9 cellular contexts compared by ENCODE assay signal in the genomic region with DNA sequence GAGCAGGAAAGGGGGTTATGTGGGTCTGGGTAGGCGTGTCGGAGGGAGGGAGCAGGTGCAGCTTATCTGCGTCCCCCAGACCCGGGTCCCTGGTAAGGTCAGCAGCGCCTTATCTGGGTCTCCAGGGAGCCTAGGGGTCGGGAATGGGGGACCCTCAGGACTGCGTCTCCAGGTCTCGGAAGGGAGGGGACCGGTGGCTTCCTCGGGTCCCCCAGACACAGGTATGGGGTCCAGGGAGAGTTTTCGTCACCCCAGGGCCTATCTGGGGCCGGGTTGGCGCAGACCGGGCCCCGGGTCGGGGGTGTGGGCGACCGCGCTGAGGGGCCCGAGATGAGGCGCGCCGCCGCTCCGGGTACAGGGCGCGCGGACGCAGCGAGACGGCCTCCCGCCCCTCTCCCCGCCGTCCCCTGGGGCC. TPM values are rescaled to one million over a fixed set of nuclear protein-coding genes. Genes with fewer than 3 reads are reported as not detected.
DNase-seq lines count a peak whose midpoint lies in the region; ATAC-seq, FAIRE-seq and TF ChIP-seq lines count a peak whose summit lies in the region.
"Had no signal": no experiment of that assay in that cellular context is flagged by ENCODE, and none has a peak within 500 bp of the region (broad histone marks: within the 10 kb centered on the region; RNA-seq: fewer than 3 reads in every experiment).

No MANE protein-coding gene starts in this region.

- H3K36me3 ChIP-seq in GM23338 (ENCODE audit: insufficient read depth) = peaks cover 15% of the 10 kb centered on the region; the same call in 1 of the 2 replicates
- peaks cover 4 to 11% of the 10 kb centered on the region in 2 experiments for H3K36me3 ChIP-seq in endothelial cell of umbilical vein (ENCODE audit: control insufficient read depth in 2 of 2, extremely low read depth in 1 of 2, insufficient read depth in 2 of 2, low read length in 2 of 2)

- H3K27ac ChIP-seq in GM23338 (ENCODE audit: low read depth) (peak overlapping the region; percentile 33; the same call in 1 of the 2 replicates), endothelial cell of umbilical vein (ENCODE audit: insufficient read depth, low read depth, low read length) (peak overlapping the region; percentile 45)

- BruUV-seq in endothelial cell of umbilical vein (replicated peaks; lab: Mats Ljungman, UMichigan) = no TSS peak

- peak overlapping the region; percentile 100 for H3K4me3 ChIP-seq in GM23338
- peak overlapping the region; percentile 38 to 81 (median 76) for H3K4me3 ChIP-seq in endothelial cell of umbilical vein (replicated peaks in 1 of 3; ENCODE audit: insufficient read depth in 1 of 3, low read depth in 1 of 3, low read length in 3 of 3)

- H2AFZ ChIP-seq in GM23338 = peak overlapping the region; percentile 81
- H2AFZ ChIP-seq in endothelial cell of umbilical vein (ENCODE audit: low read depth, low read length) = peak overlapping the region; percentile 64

- TF ChIP-seq CTCF in GM23338 (conservative IDR thresholded peaks at IDR 0.05; ENCODE audit: low read depth in 2 of 2) (no peak), endothelial cell of umbilical vein (IDR thresholded peaks at IDR 0.05; ENCODE audit: extremely low read depth in 1 of 2, insufficient read depth in 1 of 2, low read depth in 1 of 2, low read length in 2 of 2) (no peak), osteocyte (IDR thresholded peaks at IDR 0.05) (no peak)

- no peaks in the 10 kb centered on the region for H3K9me1 ChIP-seq in endothelial cell of umbilical vein (replicated peaks; ENCODE audit: control insufficient read depth, extremely low read depth, insufficient read depth, low read length)

- H3K27me3 ChIP-seq in GM23338 (ENCODE audit: insufficient read depth) (no peaks in the 10 kb centered on the region), endothelial cell of umbilical vein (ENCODE audit: control insufficient read depth in 2 of 2, insufficient read depth in 2 of 2, low read length in 2 of 2) (no peaks in the 10 kb centered on the region)

- peaks cover 44% of the 10 kb centered on the region for H3K4me1 ChIP-seq in GM23338 (ENCODE audit: insufficient read depth)
- H3K4me1 ChIP-seq in endothelial cell of umbilical vein (ENCODE audit: control insufficient read depth, extremely low read depth, insufficient read depth, low read length) = peaks cover 21% of the 10 kb centered on the region

- no peaks in the 10 kb centered on the region for H3K9me3 Mint-ChIP-seq in GM23338
- H3K9me3 Mint-ChIP-seq in osteocyte (ENCODE audit: unreplicated experiment) = no peaks in the 10 kb centered on the region

- H3K9me2 ChIP-seq in GM23338 (ENCODE audit: insufficient read depth) = no peaks in the 10 kb centered on the region

- no peak for FAIRE-seq in endothelial cell of umbilical vein (lab: Jason Lieb, UNC)
- FAIRE-seq: TTC549 had no signal

- POLR2A ChIA-PET in endothelial cell of umbilical vein (lab: Charles Lee) = no interaction called here

- H3K4me3 Mint-ChIP-seq in GM23338 (peak overlapping the region; percentile 95), osteocyte (ENCODE audit: unreplicated experiment) (peak overlapping the region; percentile 97)

- no peaks in the 10 kb centered on the region for H3K9me3 ChIP-seq in endothelial cell of umbilical vein (replicated peaks; ENCODE audit: control insufficient read depth, insufficient read depth, low read length)

- peaks cover 38% of the 10 kb centered on the region for H4K20me1 ChIP-seq in GM23338 (replicated peaks; ENCODE audit: insufficient read depth)
- no peaks in the 10 kb centered on the region for H4K20me1 ChIP-seq in endothelial cell of umbilical vein (replicated peaks; ENCODE audit: control insufficient read depth, extremely low read depth, insufficient read depth, low read length)

- CTCF ChIA-PET in endothelial cell of umbilical vein (lab: Charles Lee) = no interaction called here

- dilution Hi-C loops in endothelial cell of umbilical vein (cut with MboI; ENCODE audit: extremely low pct_ligation_motif_present, low sequenced_read_pairs) = no loop called here

- DNase-seq in ELF-1 (ENCODE audit: low read depth, low spot score) (peak; percentile 20), GM23338 (ENCODE audit: low spot score) (peak; percentile 63), OCI-M1 (lab: John Stamatoyannopoulos, UW) (peak; percentile 65), endothelial cell of umbilical vein (ENCODE audit: low read depth, low spot score) (no peak), osteocyte (ENCODE audit: extremely low spot score, unreplicated experiment) (no peak), DMS153 (lab: John Stamatoyannopoulos, UW) (no peak), NOMO-1 treated with DMSO at 0.1 percent for 48 hours (lab: John Stamatoyannopoulos, UW; ENCODE audit: unreplicated experiment) (no peak), NCI-H2107 (lab: John Stamatoyannopoulos, UW) (no peak)

- H3F3A ChIP-seq in GM23338 (replicated peaks; ENCODE audit: low read depth) = peaks cover 23% of the 10 kb centered on the region; the same call in 1 of the 2 replicates

- peak overlapping the region; percentile 100 for H3K4me2 ChIP-seq in GM23338
- H3K4me2 ChIP-seq in endothelial cell of umbilical vein (ENCODE audit: insufficient read depth, low read length) = peak overlapping the region; percentile 95

- H3K79me2 ChIP-seq in GM23338 (replicated peaks; ENCODE audit: insufficient read depth) = peaks cover 83% of the 10 kb centered on the region
- H3K79me2 ChIP-seq in endothelial cell of umbilical vein (ENCODE audit: control insufficient read depth, insufficient read depth, low read length) = peaks cover 79% of the 10 kb centered on the region

- peaks cover 32% of the 10 kb centered on the region for H3K36me3 Mint-ChIP-seq in GM23338 (ENCODE audit: low read depth)
- peaks cover 9% of the 10 kb centered on the region for H3K36me3 Mint-ChIP-seq in osteocyte (ENCODE audit: unreplicated experiment)

- no peak for TF ChIP-seq POLR2A in endothelial cell of umbilical vein (IDR thresholded peaks at IDR 0.05; ENCODE audit: low read depth, low read length)

- peak; percentile 35 for ATAC-seq in GM23338

- H3K27me3 Mint-ChIP-seq in GM23338 (ENCODE audit: insufficient read depth, low read depth, poor library complexity) = peaks cover 8% of the 10 kb centered on the region
- H3K27me3 Mint-ChIP-seq in osteocyte (ENCODE audit: unreplicated experiment) = no peaks in the 10 kb centered on the region

- H3K4me1 Mint-ChIP-seq in GM23338 (peaks cover 46% of the 10 kb centered on the region), osteocyte (ENCODE audit: unreplicated experiment) (peaks cover 41% of the 10 kb centered on the region)

- H3K27ac Mint-ChIP-seq in GM23338 = peak overlapping the region; percentile 91
- peak overlapping the region; percentile 88 for H3K27ac Mint-ChIP-seq in osteocyte (ENCODE audit: unreplicated experiment)

- H3K9ac ChIP-seq in endothelial cell of umbilical vein (replicated peaks; ENCODE audit: extremely low read depth, insufficient read depth, low read length) = peak overlapping the region; percentile 76

- intact Hi-C loops in endothelial cell of umbilical vein (cut with micrococcal nuclease) = loop anchor here (1.0 to 5.0 kb wide), 3 partner anchors 151 to 445 kb away; a partner anchor contains a TSS

TF ChIP-seq in GM23338, 12 proteins besides CTCF, POLR2A, EP300 and RAD21 (continues in another document):
- TF ChIP-seq, protein P1, sequence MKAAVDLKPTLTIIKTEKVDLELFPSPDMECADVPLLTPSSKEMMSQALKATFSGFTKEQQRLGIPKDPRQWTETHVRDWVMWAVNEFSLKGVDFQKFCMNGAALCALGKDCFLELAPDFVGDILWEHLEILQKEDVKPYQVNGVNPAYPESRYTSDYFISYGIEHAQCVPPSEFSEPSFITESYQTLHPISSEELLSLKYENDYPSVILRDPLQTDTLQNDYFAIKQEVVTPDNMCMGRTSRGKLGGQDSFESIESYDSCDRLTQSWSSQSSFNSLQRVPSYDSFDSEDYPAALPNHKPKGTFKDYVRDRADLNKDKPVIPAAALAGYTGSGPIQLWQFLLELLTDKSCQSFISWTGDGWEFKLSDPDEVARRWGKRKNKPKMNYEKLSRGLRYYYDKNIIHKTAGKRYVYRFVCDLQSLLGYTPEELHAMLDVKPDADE (IDR thresholded peaks at IDR 0.05) = no peak

TF ChIP-seq in endothelial cell of umbilical vein, 7 proteins besides CTCF, POLR2A, EP300 and RAD21 (continues in another document):
- TF ChIP-seq MYC (IDR thresholded peaks at IDR 0.05; ENCODE audit: low read depth, low read length) = no peak
- no peak for TF ChIP-seq FOS (IDR thresholded peaks at IDR 0.05; ENCODE audit: borderline replicate concordance, insufficient read depth, low read length)
- no peak for TF ChIP-seq POLR2AphosphoS5 (IDR thresholded peaks at IDR 0.05; ENCODE audit: insufficient read depth, low read depth, low read length)
- TF ChIP-seq, protein P2, sequence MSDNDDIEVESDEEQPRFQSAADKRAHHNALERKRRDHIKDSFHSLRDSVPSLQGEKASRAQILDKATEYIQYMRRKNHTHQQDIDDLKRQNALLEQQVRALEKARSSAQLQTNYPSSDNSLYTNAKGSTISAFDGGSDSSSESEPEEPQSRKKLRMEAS (IDR thresholded peaks at IDR 0.05; ENCODE audit: insufficient read depth, insufficient read length) = no peak

RNA-seq across cellular contexts. Expression of a gene that starts 0.3 kb away (rescaled TPM):
- 28.2 and 32.0 TPM in 2 replicates for total RNA-seq in GM23338 (2014; rRNA removed; shearing (Covaris generic))
- 13.2 and 14.1 TPM in 2 replicates for polyA plus RNA-seq in GM23338 (2016; fragmentation: Nextera tagmentation; extraction: Ambion mirVana)
- 14.6 and 15.2 TPM in 2 replicates for total RNA-seq in endothelial cell of umbilical vein
- 7.0 and 8.2 TPM in 2 replicates for polyA plus RNA-seq in endothelial cell of umbilical vein
- polyA plus RNA-seq in endothelial cell of umbilical vein (2011; cell fraction: cytosol; rRNA removed) = 7.1 and 7.7 TPM in 2 replicates
- polyA plus RNA-seq in endothelial cell of umbilical vein (2011; cell fraction: nucleus; rRNA removed) = 6.1 and 7.6 TPM in 2 replicates
- 8.7 and 9.1 TPM in 2 replicates for polyA plus RNA-seq in endothelial cell of umbilical vein (2012)
- 11.0 and 11.8 TPM in 2 replicates for polyA minus RNA-seq in endothelial cell of umbilical vein
- 8.2 TPM for polyA minus RNA-seq in endothelial cell of umbilical vein (2011; cell fraction: cytosol; rRNA and poly(A)+ RNA removed)
- polyA minus RNA-seq in endothelial cell of umbilical vein (2011; cell fraction: nucleus; rRNA and poly(A)+ RNA removed) = 6.7 and 7.4 TPM in 2 replicates
- total RNA-seq in osteocyte = 11.5 and 11.8 TPM in 2 replicates

RNA-seq across cellular contexts. Expression of a gene that starts 0.5 kb away (rescaled TPM):
- total RNA-seq in GM23338 (2014; rRNA removed; shearing (Covaris generic)) = 34.0 and 34.8 TPM in 2 replicates
- polyA plus RNA-seq in GM23338 (2016; fragmentation: Nextera tagmentation; extraction: Ambion mirVana) = 9.3 and 10.3 TPM in 2 replicates
- 48.1 and 51.4 TPM in 2 replicates for total RNA-seq in endothelial cell of umbilical vein
- 29.0 and 30.9 TPM in 2 replicates for polyA plus RNA-seq in endothelial cell of umbilical vein
- 35.4 and 35.7 TPM in 2 replicates for polyA plus RNA-seq in endothelial cell of umbilical vein (2011; cell fraction: cytosol; rRNA removed)
- polyA plus RNA-seq in endothelial cell of umbilical vein (2011; cell fraction: nucleus; rRNA removed) = 21.0 and 23.0 TPM in 2 replicates
- 39.6 and 45.7 TPM in 2 replicates for polyA plus RNA-seq in endothelial cell of umbilical vein (2012)
- polyA minus RNA-seq in endothelial cell of umbilical vein = 39.5 and 43.7 TPM in 2 replicates
- polyA minus RNA-seq in endothelial cell of umbilical vein (2011; cell fraction: cytosol; rRNA and poly(A)+ RNA removed) = 20.0 TPM
- polyA minus RNA-seq in endothelial cell of umbilical vein (2011; cell fraction: nucleus; rRNA and poly(A)+ RNA removed) = 13.8 and 18.7 TPM in 2 replicates
- total RNA-seq in osteocyte = 49.5 and 52.7 TPM in 2 replicates

Comparison
In these comparisons a context has a peak if more than half of its experiments do, and no peak if none do; other contexts are left out.
1. DNase-seq: peak in ELF-1 (single experiment), GM23338 (single experiment) and OCI-M1 (single experiment); none in endothelial cell of umbilical vein (single experiment), osteocyte (single experiment), DMS153 (single experiment), NOMO-1 treated with DMSO at 0.1 percent for 48 hours (single experiment) and NCI-H2107 (single experiment).